In the genomic region with DNA sequence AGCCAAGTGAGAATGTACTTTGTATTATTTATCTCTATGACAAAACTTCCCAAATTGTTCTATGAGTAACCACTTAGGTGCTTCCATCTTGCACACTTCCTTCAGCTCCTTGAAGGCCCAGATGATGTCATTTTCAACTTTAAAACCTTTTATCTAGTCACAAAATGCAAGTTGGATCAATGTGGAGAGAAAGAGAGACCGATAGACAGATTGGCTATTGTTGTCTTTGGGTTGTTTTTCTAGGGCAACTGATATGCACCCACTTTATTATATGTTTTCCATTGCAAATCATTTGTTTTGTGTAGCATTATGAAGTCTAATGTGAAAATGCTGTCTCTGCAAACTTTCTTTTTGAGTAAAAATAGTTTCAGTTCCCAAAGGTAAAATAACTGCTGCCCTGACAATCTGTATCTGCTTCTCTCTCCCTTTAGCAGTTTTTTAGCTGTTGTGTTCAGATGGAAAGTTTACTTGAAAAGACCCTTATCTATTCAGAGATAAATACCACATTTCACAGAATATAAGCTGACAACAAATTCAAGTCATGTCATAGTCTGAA, we compare ENCODE assay signal across 1 cellular context.
TF ChIP-seq lines count a peak whose summit lies in the region.

No MANE protein-coding gene starts in this region.

TF ChIP-seq in GM12878, 131 proteins besides CTCF, POLR2A, EP300 and RAD21 (continues in another document):
- TF ChIP-seq PRDM15 (CRISPR knock-in tag; IDR thresholded peaks at IDR 0.05) (no peak), RELB (IDR thresholded peaks at IDR 0.05; ENCODE audit: low read depth) (peak; percentile 62; the same call in 1 of the 2 replicates), TAF1 (IDR thresholded peaks at IDR 0.05; ENCODE audit: borderline replicate concordance, low read depth, low read length) (no peak), IKZF2 (IDR thresholded peaks at IDR 0.05) (peak; percentile 65 to 78), EZH2 (IDR thresholded peaks at IDR 0.05; ENCODE audit: borderline replicate concordance, control insufficient read depth, low read depth, low read length) (no peak), JUND (IDR thresholded peaks at IDR 0.05; ENCODE audit: low read depth, low read length) (0 out of 2 replicates have a peak, but pooled peaks have one; percentile 61), KAT2A (conservative IDR thresholded peaks at IDR 0.05; ENCODE audit: control insufficient read depth, low read depth, low read length) (no peak), TCF7 (IDR thresholded peaks at IDR 0.05; ENCODE audit: borderline replicate concordance) (no peak), ZSCAN29 (IDR thresholded peaks at IDR 0.05) (no peak), ZBED1 (IDR thresholded peaks at IDR 0.05; ENCODE audit: borderline replicate concordance) (0 out of 2 replicates have a peak, but pooled peaks have one; percentile 22), SMC3 (IDR thresholded peaks at IDR 0.05; ENCODE audit: borderline replicate concordance, low read length) (peak; percentile 6; the same call in 1 of the 2 replicates), SREBF2 (IDR thresholded peaks at IDR 0.05; ENCODE audit: low read length) (no peak), STAT1 (conservative IDR thresholded peaks at IDR 0.05) (no peak), MYB (IDR thresholded peaks at IDR 0.05; ENCODE audit: borderline replicate concordance, low read depth, low read length) (no peak), KDM1A (IDR thresholded peaks at IDR 0.05; ENCODE audit: borderline replicate concordance) (no peak), ZNF24 (IDR thresholded peaks at IDR 0.05) (peak; percentile 78), ZNF207 (IDR thresholded peaks at IDR 0.05; ENCODE audit: borderline replicate concordance) (no peak), EED (IDR thresholded peaks at IDR 0.05; ENCODE audit: low read depth) (0 out of 2 replicates have a peak, but pooled peaks have one; percentile 15), GATAD2B (conservative IDR thresholded peaks at IDR 0.05; ENCODE audit: low read depth) (peak; percentile 55; the same call in 1 of the 2 replicates), CREB1 (IDR thresholded peaks at IDR 0.05; ENCODE audit: low read depth) (no peak), SRF (IDR thresholded peaks at IDR 0.05; ENCODE audit: low read depth in 2 of 2, low read length in 2 of 2) (no peak), MAX (IDR thresholded peaks at IDR 0.05; ENCODE audit: low read depth, low read length) (no peak), MEF2B (IDR thresholded peaks at IDR 0.05; ENCODE audit: partially characterized antibody, poor library complexity, severe bottlenecking) (no peak), STAT3 (IDR thresholded peaks at IDR 0.05; ENCODE audit: low read depth, low read length) (no peak), ATF3 (IDR thresholded peaks at IDR 0.05; ENCODE audit: borderline replicate concordance, extremely low read depth, low read depth, low read length) (no peak), TARDBP (IDR thresholded peaks at IDR 0.05; ENCODE audit: borderline replicate concordance) (no peak), E4F1 (IDR thresholded peaks at IDR 0.05; ENCODE audit: borderline replicate concordance, partially characterized antibody) (no peak), ZNF274 (IDR thresholded peaks at IDR 0.05; ENCODE audit: insufficient read depth, insufficient read length) (no peak), TBL1XR1 (IDR thresholded peaks at IDR 0.05; ENCODE audit: low read depth, low read length) (no peak), HDGF (IDR thresholded peaks at IDR 0.05) (no peak), PAX5 (IDR thresholded peaks at IDR 0.05; ENCODE audit: borderline replicate concordance, low read depth, low read length) (0 out of 2 replicates have a peak, but pooled peaks have one; percentile 24), HCFC1 (IDR thresholded peaks at IDR 0.05; ENCODE audit: low read length) (no peak), MTA3 (IDR thresholded peaks at IDR 0.05; ENCODE audit: borderline replicate concordance, low read length) (peak; percentile 46; the same call in 1 of the 2 replicates), POLR2AphosphoS2 (IDR thresholded peaks at IDR 0.05; ENCODE audit: low read depth, low read length) (no peak), HSF1 (IDR thresholded peaks at IDR 0.05; ENCODE audit: low read depth, low read length) (no peak), POLR2AphosphoS5 (IDR thresholded peaks at IDR 0.05; ENCODE audit: low read length) (no peak), BMI1 (IDR thresholded peaks at IDR 0.05; ENCODE audit: borderline replicate concordance) (0 out of 2 replicates have a peak, but pooled peaks have one; percentile 49), CHD4 (IDR thresholded peaks at IDR 0.05) (no peak), JUNB (IDR thresholded peaks at IDR 0.05) (peak; percentile 97), SUPT20H (IDR thresholded peaks at IDR 0.05; ENCODE audit: borderline replicate concordance, control insufficient read depth, low read depth, low read length) (no peak), NRF1 (conservative IDR thresholded peaks at IDR 0.05; ENCODE audit: low read depth, low read length) (no peak)
- TF ChIP-seq, protein P1, sequence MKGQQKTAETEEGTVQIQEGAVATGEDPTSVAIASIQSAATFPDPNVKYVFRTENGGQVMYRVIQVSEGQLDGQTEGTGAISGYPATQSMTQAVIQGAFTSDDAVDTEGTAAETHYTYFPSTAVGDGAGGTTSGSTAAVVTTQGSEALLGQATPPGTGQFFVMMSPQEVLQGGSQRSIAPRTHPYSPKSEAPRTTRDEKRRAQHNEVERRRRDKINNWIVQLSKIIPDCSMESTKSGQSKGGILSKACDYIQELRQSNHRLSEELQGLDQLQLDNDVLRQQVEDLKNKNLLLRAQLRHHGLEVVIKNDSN (IDR thresholded peaks at IDR 0.05; ENCODE audit: borderline replicate concordance, extremely low read length, insufficient read depth, low read depth, low read length): no peak
- TF ChIP-seq, protein P2, sequence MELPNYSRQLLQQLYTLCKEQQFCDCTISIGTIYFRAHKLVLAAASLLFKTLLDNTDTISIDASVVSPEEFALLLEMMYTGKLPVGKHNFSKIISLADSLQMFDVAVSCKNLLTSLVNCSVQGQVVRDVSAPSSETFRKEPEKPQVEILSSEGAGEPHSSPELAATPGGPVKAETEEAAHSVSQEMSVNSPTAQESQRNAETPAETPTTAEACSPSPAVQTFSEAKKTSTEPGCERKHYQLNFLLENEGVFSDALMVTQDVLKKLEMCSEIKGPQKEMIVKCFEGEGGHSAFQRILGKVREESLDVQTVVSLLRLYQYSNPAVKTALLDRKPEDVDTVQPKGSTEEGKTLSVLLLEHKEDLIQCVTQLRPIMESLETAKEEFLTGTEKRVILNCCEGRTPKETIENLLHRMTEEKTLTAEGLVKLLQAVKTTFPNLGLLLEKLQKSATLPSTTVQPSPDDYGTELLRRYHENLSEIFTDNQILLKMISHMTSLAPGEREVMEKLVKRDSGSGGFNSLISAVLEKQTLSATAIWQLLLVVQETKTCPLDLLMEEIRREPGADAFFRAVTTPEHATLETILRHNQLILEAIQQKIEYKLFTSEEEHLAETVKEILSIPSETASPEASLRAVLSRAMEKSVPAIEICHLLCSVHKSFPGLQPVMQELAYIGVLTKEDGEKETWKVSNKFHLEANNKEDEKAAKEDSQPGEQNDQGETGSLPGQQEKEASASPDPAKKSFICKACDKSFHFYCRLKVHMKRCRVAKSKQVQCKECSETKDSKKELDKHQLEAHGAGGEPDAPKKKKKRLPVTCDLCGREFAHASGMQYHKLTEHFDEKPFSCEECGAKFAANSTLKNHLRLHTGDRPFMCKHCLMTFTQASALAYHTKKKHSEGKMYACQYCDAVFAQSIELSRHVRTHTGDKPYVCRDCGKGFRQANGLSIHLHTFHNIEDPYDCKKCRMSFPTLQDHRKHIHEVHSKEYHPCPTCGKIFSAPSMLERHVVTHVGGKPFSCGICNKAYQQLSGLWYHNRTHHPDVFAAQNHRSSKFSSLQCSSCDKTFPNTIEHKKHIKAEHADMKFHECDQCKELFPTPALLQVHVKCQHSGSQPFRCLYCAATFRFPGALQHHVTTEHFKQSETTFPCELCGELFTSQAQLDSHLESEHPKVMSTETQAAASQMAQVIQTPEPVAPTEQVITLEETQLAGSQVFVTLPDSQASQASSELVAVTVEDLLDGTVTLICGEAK (IDR thresholded peaks at IDR 0.05; ENCODE audit: borderline replicate concordance): no peak
